Comparison of ENCODE assay signal across 18 cellular contexts in genomic region chr16:14109782-14110727, GRCh38. TPM values are rescaled to one million over a fixed set of nuclear protein-coding genes. Genes with fewer than 3 reads are reported as not detected.
A peak's percentile ranks its signal among the peaks of the same experiment; 100 is the strongest.
DNase-seq lines count a peak whose midpoint lies in the region; ATAC-seq, FAIRE-seq and TF ChIP-seq lines count a peak whose summit lies in the region.
"Had no signal": no experiment of that assay in that cellular context is flagged by ENCODE, and none has a peak within 500 bp of the region (broad histone marks: within the 10 kb centered on the region; RNA-seq: fewer than 3 reads in every experiment).

No MANE protein-coding gene starts in this region.

- H3K4me3 ChIP-seq in CD8-positive, alpha-beta T cell (ENCODE audit: low read depth, low read length): no peak overlapping the region
- H3K4me3 ChIP-seq in H1 (ENCODE audit: extremely low read depth in 1 of 4, insufficient read depth in 2 of 4, low read depth in 3 of 4, low read length in 4 of 4): no peak overlapping the region
- H3K4me3 ChIP-seq in psoas muscle: no peak overlapping the region
- H3K4me3 ChIP-seq: SK-N-MC, spleen had no signal

- no peak overlapping the region for H3K56ac ChIP-seq in H1 (replicated peaks; ENCODE audit: insufficient read length, low read depth, low read length)

- no peak overlapping the region for H3K23ac ChIP-seq in H1 (ENCODE audit: insufficient read length)

- peaks cover 50% of the 10 kb centered on the region for H3K4me1 Mint-ChIP-seq in CD8-positive, alpha-beta T cell (ENCODE audit: low read depth)
- H3K4me1 Mint-ChIP-seq: immature natural killer cell had no signal

- TF ChIP-seq RAD21 in H1 (IDR thresholded peaks at IDR 0.05 in 1 of 2, conservative IDR thresholded peaks at IDR 0.05 in 1 of 2; ENCODE audit: low read depth in 2 of 2, low read length in 2 of 2): no peak

- CTCF ChIA-PET in CD8-positive, alpha-beta T cell (lab: Charles Lee): interaction anchor here (0.6 kb wide), 1 partner anchor 159 kb away, joined by 3 read pairs; no protein-coding TSS in a partner anchor
- CTCF ChIA-PET in H1 (lab: Charles Lee; ENCODE audit: partially characterized antibody): interaction anchor here (0.5 to 1.9 kb wide), 7 partner anchors 14 to 1486 kb away, joined by 3 to 8 read pairs (median 3); no protein-coding TSS in a partner anchor

- H2AFZ ChIP-seq in H1 (ENCODE audit: low read length): no peak overlapping the region

- H2AK5ac ChIP-seq in H1 (ENCODE audit: low read depth, low read length): 0 out of 2 replicates have a peak overlapping the region, but pooled peaks have one; percentile 12

- intact Hi-C loops in CD8-positive, alpha-beta T cell (cut with DNase I, micrococcal nuclease): no loop called here
- intact Hi-C loops in psoas muscle (cut with DNase I): loop anchor here in 1 of 2 donors (5.0 kb wide), 1 partner anchor 77 kb away; no protein-coding TSS in a partner anchor

- no peak overlapping the region for H2BK5ac ChIP-seq in H1 (ENCODE audit: low read depth, low read length)

- FAIRE-seq in H1 (lab: Jason Lieb, UNC): no peak
- FAIRE-seq: GM19239, TTC549 had no signal

- no peak overlapping the region for H3K4ac ChIP-seq in H1 (replicated peaks; ENCODE audit: insufficient read length, low read depth, low read length)

- H2BK15ac ChIP-seq in H1 (ENCODE audit: low read length): no peak overlapping the region

- no peak overlapping the region; the same call in 1 of the 2 replicates for H4K8ac ChIP-seq in H1 (ENCODE audit: extremely low read depth, insufficient read depth, low read length)

- H3K27me3 ChIP-seq in CD8-positive, alpha-beta T cell (ENCODE audit: insufficient read depth, low read length): no peaks in the 10 kb centered on the region
- H3K27me3 ChIP-seq in H1 (replicated peaks in 1 of 4; ENCODE audit: control insufficient read depth in 3 of 4, extremely low read depth in 1 of 4, insufficient read depth in 3 of 4, low read length in 3 of 4) (no peaks in the 10 kb centered on the region), psoas muscle (ENCODE audit: insufficient read depth in 3 of 3, low read length in 2 of 3) (no peaks in the 10 kb centered on the region)
- H3K27me3 ChIP-seq: spleen had no signal

- peaks cover 17% of the 10 kb centered on the region for H3K79me1 ChIP-seq in H1 (ENCODE audit: low read depth, low read length)

- peak overlapping the region; percentile 5 for H3K27ac Mint-ChIP-seq in CD8-positive, alpha-beta T cell
- H3K27ac Mint-ChIP-seq: activated naive CD8-positive, alpha-beta T cell; immature natural killer cell had no signal

- no peak overlapping the region for H2BK120ac ChIP-seq in H1 (replicated peaks; ENCODE audit: low read depth, low read length)

- H3K79me2 ChIP-seq in H1 (ENCODE audit: control insufficient read depth in 1 of 2, insufficient read depth in 2 of 2, low read length in 2 of 2): peaks cover 0 to 51% of the 10 kb centered on the region in 2 experiments; a peak in 3 of 4 replicates

- H3K9me3 Mint-ChIP-seq in CD8-positive, alpha-beta T cell: no peaks in the 10 kb centered on the region
- H3K9me3 Mint-ChIP-seq: immature natural killer cell had no signal

- H3K27ac ChIP-seq in CD8-positive, alpha-beta T cell (ENCODE audit: low read depth, low read length): no peak overlapping the region
- H3K27ac ChIP-seq in H1 (ENCODE audit: low read depth, low read length) (no peak overlapping the region), psoas muscle (peak overlapping the region; percentile 76)
- H3K27ac ChIP-seq: SK-N-MC had no signal

- no peaks in the 10 kb centered on the region for H3K36me3 Mint-ChIP-seq in CD8-positive, alpha-beta T cell
- H3K36me3 Mint-ChIP-seq: immature natural killer cell had no signal

- no peak for TF ChIP-seq CTCF in CD8-positive, alpha-beta T cell (IDR thresholded peaks at IDR 0.05)
- TF ChIP-seq CTCF in H1 (IDR thresholded peaks at IDR 0.05; ENCODE audit: control extremely low read depth in 1 of 3, insufficient read depth in 1 of 3, low read depth in 1 of 3, low read length in 3 of 3) (no peak), psoas muscle (IDR thresholded peaks at IDR 0.05) (no peak)

- H4K20me1 ChIP-seq in H1 (replicated peaks in 1 of 2; ENCODE audit: control insufficient read depth in 1 of 2, insufficient read depth in 2 of 2, low read length in 2 of 2): peaks cover 4 to 13% of the 10 kb centered on the region in 2 experiments

- no peaks in the 10 kb centered on the region for H3K27me3 Mint-ChIP-seq in CD8-positive, alpha-beta T cell (ENCODE audit: low read depth)
- H3K27me3 Mint-ChIP-seq: activated naive CD8-positive, alpha-beta T cell had no signal

- H2BK12ac ChIP-seq in H1 (ENCODE audit: low read depth, low read length): no peak overlapping the region

- WGBS in H1 (ENCODE audit: extremely low coverage in 1 of 2, insufficient coverage in 1 of 2, insufficient read length in 1 of 2, insufficient replicate concordance in 2 of 2, low coverage in 1 of 2, low lambda C conversion rate in 2 of 2, missing lambda C conversion rate in 1 of 2), 2 experiments: 86% methylated on average over 3 of the region's 3 CpGs; no CpG with 5 or more reads in 1 of the 2 experiments
- 74 to 82% (median 77%) methylated on average over 3 of the region's 3 CpGs for WGBS in psoas muscle, 3 donors

- H2BK20ac ChIP-seq in H1 (ENCODE audit: low read length): no peak overlapping the region

- in situ Hi-C loops in ACHN (cut with HindIII; ENCODE audit: low pct_ligation_motif_present, low pct_unique_long_range_greater_than_20kb, low sequenced_read_pairs): no loop called here

- no peak overlapping the region for H4K91ac ChIP-seq in H1 (replicated peaks; ENCODE audit: insufficient read length, low read length)

- no peak for DNase-seq in CD8-positive, alpha-beta T cell
- DNase-seq in OCI-M1 (lab: John Stamatoyannopoulos, UW): peak; percentile 55
- no peak for DNase-seq in H1 (ENCODE audit: low read depth in 1 of 2, low spot score in 2 of 2)
- no peak for DNase-seq in psoas muscle
- DNase-seq in ACHN: no peak
- DNase-seq: activated T-cell treated with anti-CD3 and anti-CD28 coated beads, Interleukin-2, amount 50 U/mL, for 1 hour; immature natural killer cell; mesendoderm; NCI-H2029; NCI-H524; spleen; stimulated activated naive CD4-positive, alpha-beta T cell had no signal

- H3K4me1 ChIP-seq in CD8-positive, alpha-beta T cell (ENCODE audit: insufficient read depth, low read length): peaks cover 18% of the 10 kb centered on the region
- H3K4me1 ChIP-seq in H1 (replicated peaks in 1 of 4; ENCODE audit: control insufficient read depth in 3 of 4, insufficient read depth in 4 of 4, low read length in 3 of 4): peaks cover 0 to 12% (median 5%) of the 10 kb centered on the region in 4 experiments; a peak in 5 of 7 replicates
- peaks cover 89% of the 10 kb centered on the region for H3K4me1 ChIP-seq in psoas muscle

- no peaks in the 10 kb centered on the region for H3K9me3 ChIP-seq in CD8-positive, alpha-beta T cell (ENCODE audit: low read length)
- H3K9me3 ChIP-seq in H1 (ENCODE audit: insufficient read depth in 2 of 2, low read depth in 1 of 2, low read length in 1 of 2) (no peaks in the 10 kb centered on the region), psoas muscle (no peaks in the 10 kb centered on the region)
- H3K9me3 ChIP-seq: spleen had no signal

- ATAC-seq in CD8-positive, alpha-beta T cell: no peak
- ATAC-seq in psoas muscle: peak; percentile 18 to 44 (median 40)
- ATAC-seq in GM21447 (IDR thresholded peaks at IDR 0.05; ENCODE audit: unreplicated experiment): no peak
- ATAC-seq in GM19452 (IDR thresholded peaks at IDR 0.05; ENCODE audit: unreplicated experiment): no peak

- H3K4me3 Mint-ChIP-seq in CD8-positive, alpha-beta T cell: no peak overlapping the region
- H3K4me3 Mint-ChIP-seq: activated naive CD8-positive, alpha-beta T cell; immature natural killer cell had no signal

- H3K23me2 ChIP-seq in H1 (ENCODE audit: low read depth, low read length): no peaks in the 10 kb centered on the region

- POLR2A ChIA-PET in CD8-positive, alpha-beta T cell (lab: Charles Lee): no interaction called here
- POLR2A ChIA-PET in H1 (lab: Charles Lee; ENCODE audit: partially characterized antibody): interaction anchor here (0.8 to 1.7 kb wide), 2 partner anchors 11 to 17 kb away, joined by 4 to 5 read pairs; no protein-coding TSS in a partner anchor

- H3K14ac ChIP-seq in H1 (ENCODE audit: insufficient read length): no peak overlapping the region

- no peaks in the 10 kb centered on the region for H3K36me3 ChIP-seq in CD8-positive, alpha-beta T cell (ENCODE audit: insufficient read depth, low read length)
- H3K36me3 ChIP-seq in H1 (ENCODE audit: control insufficient read depth in 2 of 4, insufficient read depth in 4 of 4, low read length in 3 of 4) (no peaks in the 10 kb centered on the region), psoas muscle (ENCODE audit: insufficient read depth in 1 of 2, low read depth in 1 of 2) (no peaks in the 10 kb centered on the region)
- H3K36me3 ChIP-seq: spleen had no signal

- no peak overlapping the region; a peak in 1 of 7 replicates for H3K9ac ChIP-seq in H1 (replicated peaks in 1 of 4; ENCODE audit: extremely low read depth in 1 of 4, low read depth in 3 of 4, low read length in 3 of 4)

- no peak for TF ChIP-seq EP300 in H1 (IDR thresholded peaks at IDR 0.05; ENCODE audit: borderline replicate concordance in 1 of 2, low read depth in 2 of 2, low read length in 2 of 2)

- H3K4me2 ChIP-seq in H1 (ENCODE audit: insufficient read depth in 1 of 2, low read depth in 2 of 2, low read length in 2 of 2): peak overlapping the region in 1 of 2 experiments; percentile 38; a peak in 1 of 4 replicates

- TF ChIP-seq POLR2A in H1 (IDR thresholded peaks at IDR 0.05; ENCODE audit: control extremely low read depth in 1 of 2, low read depth in 2 of 2, low read length in 2 of 2): no peak

- H3K18ac ChIP-seq in H1 (ENCODE audit: extremely low read depth, low read length): no peak overlapping the region

- no peak overlapping the region for H4K5ac ChIP-seq in H1 (ENCODE audit: insufficient read length, low read depth, low read length)

RNA-seq across cellular contexts. Expression of gene MRTFB, which starts 38.9 kb away (rescaled TPM):
- total RNA-seq in CD8-positive, alpha-beta T cell: 10 to 100 TPM; 13.4 to 14.5 TPM
- total RNA-seq in H1 (2021; fragmentation: NEBNext Ultra II Directional; extraction: Animal tissue kit (Norgen Biotek cat#: 25700)): 28.3 and 34.9 TPM in 2 replicates
- polyA plus RNA-seq in H1 (2011; rRNA removed) (13.5 and 17.8 TPM in 2 replicates), psoas muscle (1 to 10 TPM; 2.7 to 7.6 (median 3.6) TPM)
- 10.2 TPM for polyA plus RNA-seq in H1 (2011; cell fraction: cytosol; rRNA removed)
- polyA plus RNA-seq in H1 (2011; cell fraction: nucleus; rRNA removed): 50.2 TPM
- 9.0 to 14.1 TPM (median 10.5 TPM) in 4 replicates for polyA plus RNA-seq in H1 (2012, experiment 1 of 2)
- 2.0 TPM for polyA plus RNA-seq in H1 (2012, experiment 2 of 2)
- polyA plus RNA-seq in H1 (2013, experiment 1 of 2): 15.1 TPM
- 13.0 TPM for polyA plus RNA-seq in H1 (2013, experiment 2 of 2)
- polyA minus RNA-seq in H1 (2011; rRNA and poly(A)+ RNA removed): 32.5 and 41.2 TPM in 2 replicates
- polyA minus RNA-seq in H1 (2011; cell fraction: cytosol; rRNA and poly(A)+ RNA removed): 19.8 TPM
- polyA minus RNA-seq in H1 (2011; cell fraction: nucleus; rRNA and poly(A)+ RNA removed): 66.1 TPM
- total RNA-seq in psoas muscle: 10 to 100 TPM; 14.1 to 26.3 (median 20.0) TPM

Comparison
In these comparisons a context has a peak if more than half of its experiments do, and no peak if none do; other contexts are left out.
1. ATAC-seq: peak in psoas muscle (4 of 4); none in CD8-positive, alpha-beta T cell (single experiment), GM21447 (single experiment) and GM19452 (single experiment).